ENCODE assay signal across 22 cellular contexts in the genomic region with DNA sequence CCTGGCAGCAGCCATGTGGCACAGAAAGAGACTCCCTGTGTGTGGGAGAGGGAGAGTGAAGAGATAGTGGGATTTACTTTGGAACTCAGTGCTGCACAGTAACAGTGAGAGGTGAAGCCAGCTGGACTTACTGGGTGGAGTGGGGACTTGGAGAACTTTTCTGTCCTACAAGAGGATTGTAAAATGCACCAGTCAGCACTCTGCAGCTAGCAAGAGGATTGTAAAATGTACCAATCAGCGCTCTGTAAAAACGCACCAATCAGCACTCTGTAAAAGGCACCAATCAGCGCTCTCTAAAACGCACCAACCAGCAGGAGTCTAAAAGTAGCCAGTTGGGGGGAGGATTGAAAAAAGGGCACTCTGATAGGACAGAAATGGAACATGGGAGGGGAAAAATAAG.
A peak's percentile ranks its signal among the peaks of the same experiment; 100 is the strongest.
DNase-seq lines count a peak whose midpoint lies in the region; ATAC-seq and TF ChIP-seq lines count a peak whose summit lies in the region.
"Had no signal": no experiment of that assay in that cellular context is flagged by ENCODE, and none has a peak within 500 bp of the region (broad histone marks: within the 10 kb centered on the region; RNA-seq: fewer than 3 reads in every experiment).

No MANE protein-coding gene starts in this region.

- 100% methylated on average over 1 of the region's 4 CpGs; no CpG with 5 or more reads in 1 of the 2 experiments for WGBS in IMR-90 (ENCODE audit: extremely low coverage in 2 of 2, insufficient read length in 1 of 2), 2 experiments
- 98% methylated on average over 4 of the region's 4 CpGs for WGBS in mesenchymal stem cell

- H3K4ac ChIP-seq in IMR-90 (ENCODE audit: low read depth, low read length) = no peak overlapping the region
- no peak overlapping the region for H3K4ac ChIP-seq in mesenchymal stem cell (ENCODE audit: low read depth in 1 of 2, low read length in 2 of 2)

- no peak overlapping the region for H4K5ac ChIP-seq in IMR-90 (ENCODE audit: low read depth, low read length)

- no peak overlapping the region for H2AK9ac ChIP-seq in IMR-90 (replicated peaks; ENCODE audit: low read depth, low read length, poor library complexity)

- POLR2A ChIA-PET in activated CD4-positive, alpha-beta T cell treated with anti-CD3 and anti-CD28 coated beads, Interleukin-2, amount 10 ng/mL, durations not matched to agents 7 days and 5 days (lab: Charles Lee) = no interaction called here
- POLR2A ChIA-PET in IMR-90 (lab: Charles Lee; ENCODE audit: unreplicated experiment) = no interaction called here

- H2BK120ac ChIP-seq in IMR-90 (ENCODE audit: low read depth, low read length) = no peak overlapping the region
- H2BK120ac ChIP-seq in mesenchymal stem cell (ENCODE audit: low read depth, low read length) = no peak overlapping the region

- H3K18ac ChIP-seq in IMR-90 (ENCODE audit: low read depth, low read length) (no peak overlapping the region), mesenchymal stem cell (ENCODE audit: low read depth in 1 of 2, low read length in 2 of 2) (no peak overlapping the region)

- H2BK20ac ChIP-seq in IMR-90 (ENCODE audit: low read depth, low read length) = no peak overlapping the region

- no peaks in the 10 kb centered on the region for H3K27me3 ChIP-seq in IMR-90 (ENCODE audit: control insufficient read depth, insufficient read depth, low read length)
- no peaks in the 10 kb centered on the region for H3K27me3 ChIP-seq in mesenchymal stem cell (ENCODE audit: control insufficient read depth in 1 of 2, insufficient read depth in 1 of 2, low read length in 2 of 2)
- H3K27me3 ChIP-seq: BE2C; BLaER1 treated with 17β-estradiol and CSF1 and Interleukin-3, amounts not matched to agents 10 nM and 100 nM had no signal

- no peak overlapping the region for H3K27ac ChIP-seq in IMR-90 (ENCODE audit: insufficient read depth, low read length)
- H3K27ac ChIP-seq in mesenchymal stem cell (ENCODE audit: low read length, poor library complexity, severe bottlenecking) = no peak overlapping the region
- H3K27ac ChIP-seq: 22Rv1; BLaER1 treated with 17β-estradiol and CSF1 and Interleukin-3, amounts not matched to agents 10 nM and 100 nM; GM23248 had no signal

- DNase-seq in activated CD4-positive, alpha-beta T cell treated with anti-CD3 and anti-CD28 coated beads, Interleukin-2, amount 10 ng/mL, durations not matched to agents 7 days and 5 days = no peak
- DNase-seq in activated CD4-positive, alpha-beta T cell treated with anti-CD3 and anti-CD28 coated beads, Interleukin-2, amount 50 U/mL, for 48 hours = no peak
- DNase-seq in IMR-90 (no peak), mesenchymal stem cell (no peak), NCI-H446 (lab: John Stamatoyannopoulos, UW) (no peak), HK-2 (ENCODE audit: unreplicated experiment) (no peak)
- DNase-seq: ACHN; AML-193; BE2C; CD4-positive, alpha-beta T cell; CD8-positive, alpha-beta memory T cell; DMS 273 treated with DMSO at 0.1 percent for 48 hours; DMS79; EL; GDM1; GM23248; H7 had no signal

- H3K36me3 Mint-ChIP-seq in activated CD4-positive, alpha-beta T cell treated with anti-CD3 and anti-CD28 coated beads, Interleukin-2, amount 10 ng/mL, durations not matched to agents 7 days and 5 days (ENCODE audit: low read depth) = no peaks in the 10 kb centered on the region
- H3K36me3 Mint-ChIP-seq: CD14-positive monocyte; CD8-positive, alpha-beta memory T cell had no signal

- H3K4me3 Mint-ChIP-seq in activated CD4-positive, alpha-beta T cell treated with anti-CD3 and anti-CD28 coated beads, Interleukin-2, amount 10 ng/mL, durations not matched to agents 7 days and 5 days = no peak overlapping the region
- H3K4me3 Mint-ChIP-seq: CD14-positive monocyte; CD4-positive, alpha-beta T cell; CD8-positive, alpha-beta memory T cell had no signal

- no peaks in the 10 kb centered on the region for H3K9me1 ChIP-seq in IMR-90 (ENCODE audit: insufficient read depth, low read length)

- H3K36me3 ChIP-seq in IMR-90 (ENCODE audit: control insufficient read depth, insufficient read depth, low read length) (no peaks in the 10 kb centered on the region), mesenchymal stem cell (ENCODE audit: control insufficient read depth in 1 of 2, insufficient read depth in 2 of 2, low read depth in 1 of 2, low read length in 2 of 2) (no peaks in the 10 kb centered on the region)
- H3K36me3 ChIP-seq: BE2C; BLaER1 treated with 17β-estradiol and CSF1 and Interleukin-3, amounts not matched to agents 10 nM and 100 nM had no signal

- H2AFZ ChIP-seq in IMR-90 (replicated peaks; ENCODE audit: low read length, poor library complexity) (no peak overlapping the region), mesenchymal stem cell (ENCODE audit: low read depth, low read length) (no peak overlapping the region)
- H2AFZ ChIP-seq: GM23248 had no signal

- H3K4me1 ChIP-seq in IMR-90 (ENCODE audit: control insufficient read depth, insufficient read depth, low read length) = no peaks in the 10 kb centered on the region
- no peaks in the 10 kb centered on the region for H3K4me1 ChIP-seq in mesenchymal stem cell (ENCODE audit: control insufficient read depth, insufficient read depth, low read depth, low read length)
- H3K4me1 ChIP-seq: BLaER1 treated with 17β-estradiol and CSF1 and Interleukin-3, amounts not matched to agents 10 nM and 100 nM had no signal

- no peaks in the 10 kb centered on the region for H3K9me3 Mint-ChIP-seq in activated CD4-positive, alpha-beta T cell treated with anti-CD3 and anti-CD28 coated beads, Interleukin-2, amount 10 ng/mL, durations not matched to agents 7 days and 5 days
- H3K9me3 Mint-ChIP-seq: CD4-positive, alpha-beta T cell had no signal

- no TSS peak for BruUV-seq in IMR-90 (replicated peaks; lab: Mats Ljungman, UMichigan)

- no peaks in the 10 kb centered on the region for H3K27me3 Mint-ChIP-seq in activated CD4-positive, alpha-beta T cell treated with anti-CD3 and anti-CD28 coated beads, Interleukin-2, amount 10 ng/mL, durations not matched to agents 7 days and 5 days
- H3K27me3 Mint-ChIP-seq: CD4-positive, alpha-beta T cell; CD8-positive, alpha-beta memory T cell had no signal

- H2BK15ac ChIP-seq in IMR-90 (ENCODE audit: low read depth, low read length) = no peak overlapping the region
- no peak overlapping the region for H2BK15ac ChIP-seq in mesenchymal stem cell (ENCODE audit: low read depth, poor library complexity, severe bottlenecking)

- no peak overlapping the region for H4K8ac ChIP-seq in IMR-90 (ENCODE audit: low read depth in 2 of 2, low read length in 2 of 2)
- H4K8ac ChIP-seq in mesenchymal stem cell (ENCODE audit: low read length) = no peak overlapping the region

- TF ChIP-seq POLR2A in IMR-90 (IDR thresholded peaks at IDR 0.05; ENCODE audit: low read depth, low read length) = no peak

- peak overlapping the region; percentile 64 for H3K27ac Mint-ChIP-seq in activated CD4-positive, alpha-beta T cell treated with anti-CD3 and anti-CD28 coated beads, Interleukin-2, amount 10 ng/mL, durations not matched to agents 7 days and 5 days
- H3K27ac Mint-ChIP-seq: CD14-positive monocyte; CD4-positive, alpha-beta T cell; CD8-positive, alpha-beta memory T cell had no signal

- H3K79me1 ChIP-seq in IMR-90 (ENCODE audit: low read depth in 1 of 2, low read length in 2 of 2) (no peaks in the 10 kb centered on the region), mesenchymal stem cell (replicated peaks; ENCODE audit: low read length, poor library complexity, severe bottlenecking) (no peaks in the 10 kb centered on the region)

- TF ChIP-seq RAD21 in IMR-90 (IDR thresholded peaks at IDR 0.05; ENCODE audit: low read length) = no peak

- no peak overlapping the region for H2BK12ac ChIP-seq in mesenchymal stem cell (ENCODE audit: low read length in 2 of 2)

- CTCF ChIA-PET in activated CD4-positive, alpha-beta T cell treated with anti-CD3 and anti-CD28 coated beads, Interleukin-2, amount 10 ng/mL, durations not matched to agents 7 days and 5 days (lab: Charles Lee) = no interaction called here
- CTCF ChIA-PET in IMR-90 (lab: Yijun Ruan, JAX) = no interaction called here

- H3K9ac ChIP-seq in IMR-90 (ENCODE audit: low read depth, low read length) (no peak overlapping the region), mesenchymal stem cell (ENCODE audit: low read length) (no peak overlapping the region)
- H3K9ac ChIP-seq: BLaER1 treated with 17β-estradiol and CSF1 and Interleukin-3, amounts not matched to agents 10 nM and 100 nM; GM23248 had no signal

- H4K91ac ChIP-seq in IMR-90 (ENCODE audit: insufficient read depth, low read depth, low read length) = no peak overlapping the region
- peak overlapping the region; percentile 50 for H4K91ac ChIP-seq in mesenchymal stem cell (ENCODE audit: low read length)

- no peak for TF ChIP-seq CTCF in IMR-90 (conservative IDR thresholded peaks at IDR 0.05; ENCODE audit: low read depth, low read length)

- intact Hi-C loops in IMR-90 (cut with micrococcal nuclease) = no loop called here

- H3K23ac ChIP-seq in IMR-90 (ENCODE audit: low read depth, low read length) (no peak overlapping the region), mesenchymal stem cell (ENCODE audit: low read length in 2 of 2) (no peak overlapping the region)

- H2AK5ac ChIP-seq in IMR-90 (ENCODE audit: low read depth, low read length) (no peak overlapping the region), mesenchymal stem cell (ENCODE audit: low read length, severe bottlenecking) (no peak overlapping the region)

- no peak overlapping the region for H3K14ac ChIP-seq in IMR-90 (replicated peaks; ENCODE audit: low read depth, low read length)
- H3K14ac ChIP-seq in mesenchymal stem cell (ENCODE audit: low read length in 2 of 2) = no peak overlapping the region

- no peaks in the 10 kb centered on the region for H4K20me1 ChIP-seq in IMR-90 (ENCODE audit: insufficient read depth, low read length)
- H4K20me1 ChIP-seq: BLaER1 treated with 17β-estradiol and CSF1 and Interleukin-3, amounts not matched to agents 10 nM and 100 nM had no signal

- no peak overlapping the region for H3K56ac ChIP-seq in IMR-90 (ENCODE audit: extremely low read depth, insufficient read depth, low read length)

- H2BK5ac ChIP-seq in IMR-90 (ENCODE audit: low read depth, low read length, poor library complexity, severe bottlenecking) = no peak overlapping the region
- no peak overlapping the region for H2BK5ac ChIP-seq in mesenchymal stem cell (ENCODE audit: low read depth, low read length, poor library complexity, severe bottlenecking)

- H3K4me1 Mint-ChIP-seq in activated CD4-positive, alpha-beta T cell treated with anti-CD3 and anti-CD28 coated beads, Interleukin-2, amount 10 ng/mL, durations not matched to agents 7 days and 5 days = no peaks in the 10 kb centered on the region
- H3K4me1 Mint-ChIP-seq: CD14-positive monocyte; CD8-positive, alpha-beta memory T cell had no signal

- no peaks in the 10 kb centered on the region for H3K9me3 ChIP-seq in IMR-90 (ENCODE audit: control insufficient read depth, insufficient read depth, low read length)
- peaks cover 4% of the 10 kb centered on the region for H3K9me3 ChIP-seq in mesenchymal stem cell (ENCODE audit: control insufficient read depth, low read length)
- H3K9me3 ChIP-seq: BE2C had no signal

- H3K4me2 ChIP-seq in IMR-90 (ENCODE audit: low read depth, low read length) (no peak overlapping the region), mesenchymal stem cell (ENCODE audit: low read length, poor library complexity, severe bottlenecking) (no peak overlapping the region)
- H3K4me2 ChIP-seq: BLaER1 treated with 17β-estradiol and CSF1 and Interleukin-3, amounts not matched to agents 10 nM and 100 nM had no signal

- H3K4me3 ChIP-seq in IMR-90 (ENCODE audit: insufficient read depth, low read depth, low read length) (no peak overlapping the region), mesenchymal stem cell (ENCODE audit: insufficient read depth in 1 of 2, low read depth in 1 of 2, low read length in 2 of 2) (no peak overlapping the region)
- H3K4me3 ChIP-seq: BLaER1 treated with 17β-estradiol and CSF1 and Interleukin-3, amounts not matched to agents 10 nM and 100 nM; GM12878; GM23248 had no signal

- in situ Hi-C loops in IMR-90 (cut with MboI; ENCODE audit: low sequenced_read_pairs) = no loop called here

- dilution Hi-C loops in IMR-90 (cut with HindIII; ENCODE audit: low sequenced_read_pairs, unreplicated experiment) = no loop called here

- ATAC-seq in IMR-90 (ENCODE audit: low read depth) = no peak
- ATAC-seq: GM12878, HCT116 had no signal
